Comparison of ENCODE assay signal across 7 cellular contexts in genomic region chr20:57389695-57390603, GRCh38. TPM values are rescaled to one million over a fixed set of nuclear protein-coding genes. Genes with fewer than 3 reads are reported as not detected.
A peak's percentile ranks its signal among the peaks of the same experiment; 100 is the strongest.
DNase-seq lines count a peak whose midpoint lies in the region; ATAC-seq and TF ChIP-seq lines count a peak whose summit lies in the region.

No MANE protein-coding gene starts in this region.

- no peak for TF ChIP-seq CTCF in endothelial cell (IDR thresholded peaks at IDR 0.05; ENCODE audit: unreplicated experiment)

- peak overlapping the region; percentile 87 for H4K8ac ChIP-seq in trophoblast cell (ENCODE audit: low read depth, low read length)

- peak overlapping the region; percentile 89 for H2AFZ ChIP-seq in trophoblast cell (ENCODE audit: insufficient read depth, low read length, poor library complexity)

- H3K4me1 ChIP-seq in trophoblast cell (ENCODE audit: control insufficient read depth in 1 of 2, insufficient read depth in 2 of 2, low read length in 2 of 2), result peaks cover 41 to 44% of the 10 kb centered on the region in 2 experiments

- peak overlapping the region; percentile 68 for H3K4me2 ChIP-seq in trophoblast cell (ENCODE audit: low read length)

- peaks cover 4% of the 10 kb centered on the region for H3K9me3 ChIP-seq in trophoblast cell (ENCODE audit: insufficient read depth, low read depth, low read length)

- H2BK5ac ChIP-seq in trophoblast cell (ENCODE audit: low read depth, low read length, poor library complexity), result peak overlapping the region; percentile 59

- no peaks in the 10 kb centered on the region for H3K9me3 Mint-ChIP-seq in activated CD4-positive, alpha-beta T cell treated with anti-CD3 and anti-CD28 coated beads, Interleukin-2, amount 10 ng/mL, durations not matched to agents 24 days and 14 days
- H3K9me3 Mint-ChIP-seq in endothelial cell (ENCODE audit: unreplicated experiment), result no peaks in the 10 kb centered on the region

- H4K91ac ChIP-seq in trophoblast cell (ENCODE audit: low read depth, low read length), result peak overlapping the region; percentile 97

- H3K79me2 ChIP-seq in trophoblast cell (ENCODE audit: control insufficient read depth, insufficient read depth, low read length, poor library complexity), result peaks cover 18% of the 10 kb centered on the region

- peaks cover 22 to 27% of the 10 kb centered on the region in 2 experiments for H3K36me3 ChIP-seq in trophoblast cell (ENCODE audit: control insufficient read depth in 1 of 2, insufficient read depth in 2 of 2, low read length in 2 of 2)

- peak overlapping the region; percentile 36 for H2AK5ac ChIP-seq in trophoblast cell (ENCODE audit: low read length)

- H3K4me3 Mint-ChIP-seq in activated CD4-positive, alpha-beta T cell treated with anti-CD3 and anti-CD28 coated beads, Interleukin-2, amount 10 ng/mL, durations not matched to agents 24 days and 14 days, result peak overlapping the region; percentile 88
- peak overlapping the region; percentile 86 for H3K4me3 Mint-ChIP-seq in endothelial cell (ENCODE audit: unreplicated experiment)

- peaks cover 32% of the 10 kb centered on the region for H3K36me3 Mint-ChIP-seq in activated CD4-positive, alpha-beta T cell treated with anti-CD3 and anti-CD28 coated beads, Interleukin-2, amount 10 ng/mL, durations not matched to agents 24 days and 14 days (ENCODE audit: low read depth)
- peaks cover 6% of the 10 kb centered on the region for H3K36me3 Mint-ChIP-seq in endothelial cell (ENCODE audit: low read depth, unreplicated experiment)

- H3K79me1 ChIP-seq in trophoblast cell (ENCODE audit: low read length), result peaks cover 22% of the 10 kb centered on the region

- no CpG with 5 or more reads among the region's 52 CpGs for WGBS in trophoblast cell (ENCODE audit: extremely low coverage, insufficient coverage, insufficient read length)

- peak; percentile 90 for DNase-seq in activated CD4-positive, alpha-beta T cell treated with anti-CD3 and anti-CD28 coated beads, Interleukin-2, amount 10 ng/mL, durations not matched to agents 24 days and 14 days
- DNase-seq in endothelial cell (ENCODE audit: low spot score) (no peak), trophoblast cell (no peak), AG08396 (ENCODE audit: low spot score) (no peak), RKO (ENCODE audit: low spot score) (no peak)

- peak overlapping the region; percentile 95 for H2BK120ac ChIP-seq in trophoblast cell (ENCODE audit: insufficient read depth, low read length, poor library complexity)

- intact Hi-C loops in activated CD4-positive, alpha-beta T cell treated with anti-CD3 and anti-CD28 coated beads, Interleukin-2, amount 10 ng/mL, durations not matched to agents 24 days and 14 days (cut with micrococcal nuclease), result loop anchor here (1.0 to 10.0 kb wide), 5 partner anchors 8 to 1655 kb away; partner anchors contain the start of genes PRELID3B, RAE1 and VAPB

- ATAC-seq in HG03354 (IDR thresholded peaks at IDR 0.05; ENCODE audit: poor library complexity, severe bottlenecking, unreplicated experiment), result peak; percentile 15
- no peak for ATAC-seq in GM21737 (IDR thresholded peaks at IDR 0.05; ENCODE audit: unreplicated experiment)

- peak overlapping the region; percentile 71 for H3K9ac ChIP-seq in trophoblast cell (ENCODE audit: low read length)

- no peak overlapping the region for H3K23ac ChIP-seq in trophoblast cell (ENCODE audit: low read length)

- peak overlapping the region; percentile 90 for H3K14ac ChIP-seq in trophoblast cell (ENCODE audit: low read length)

- no peak overlapping the region for H3K27ac ChIP-seq in trophoblast cell (ENCODE audit: low read depth, low read length)

- peak overlapping the region; percentile 93 for H3K18ac ChIP-seq in trophoblast cell (ENCODE audit: low read length)

- no peaks in the 10 kb centered on the region for H3K27me3 ChIP-seq in trophoblast cell (ENCODE audit: insufficient read depth, low read length)

- H4K12ac ChIP-seq in trophoblast cell (ENCODE audit: low read depth, low read length), result peak overlapping the region; percentile 83

- peak overlapping the region; percentile 83 for H3K4ac ChIP-seq in trophoblast cell (ENCODE audit: low read depth, low read length)

- H2BK12ac ChIP-seq in trophoblast cell (ENCODE audit: low read length), result peak overlapping the region; percentile 80

- no peaks in the 10 kb centered on the region for H3K27me3 Mint-ChIP-seq in activated CD4-positive, alpha-beta T cell treated with anti-CD3 and anti-CD28 coated beads, Interleukin-2, amount 10 ng/mL, durations not matched to agents 24 days and 14 days
- H3K27me3 Mint-ChIP-seq in endothelial cell (ENCODE audit: unreplicated experiment), result peaks cover 7% of the 10 kb centered on the region

- peaks cover 26% of the 10 kb centered on the region for H3K4me1 Mint-ChIP-seq in activated CD4-positive, alpha-beta T cell treated with anti-CD3 and anti-CD28 coated beads, Interleukin-2, amount 10 ng/mL, durations not matched to agents 24 days and 14 days
- H3K4me1 Mint-ChIP-seq in endothelial cell (ENCODE audit: unreplicated experiment), result peaks cover 19% of the 10 kb centered on the region

- peak overlapping the region; percentile 19 for H3K4me3 ChIP-seq in trophoblast cell (ENCODE audit: low read depth, low read length)

- peak overlapping the region; percentile 98 for H3K27ac Mint-ChIP-seq in activated CD4-positive, alpha-beta T cell treated with anti-CD3 and anti-CD28 coated beads, Interleukin-2, amount 10 ng/mL, durations not matched to agents 24 days and 14 days
- no peak overlapping the region for H3K27ac Mint-ChIP-seq in endothelial cell (ENCODE audit: unreplicated experiment)

RNA-seq across cellular contexts. Expression of gene RBM38, which starts 1.2 kb away (rescaled TPM):
- total RNA-seq in activated CD4-positive, alpha-beta T cell treated with anti-CD3 and anti-CD28 coated beads, Interleukin-2, amount 10 ng/mL, durations not matched to agents 24 days and 14 days, result 100 and 103 TPM in 2 replicates
- 23.6 TPM for total RNA-seq in endothelial cell (ENCODE audit: unreplicated experiment)
- polyA plus RNA-seq in trophoblast cell (2013), result 161 TPM in 2 replicates

RNA-seq across cellular contexts. Expression of gene RAE1, which starts 38.9 kb away (rescaled TPM):
- 58.2 and 63.4 TPM in 2 replicates for total RNA-seq in activated CD4-positive, alpha-beta T cell treated with anti-CD3 and anti-CD28 coated beads, Interleukin-2, amount 10 ng/mL, durations not matched to agents 24 days and 14 days
- total RNA-seq in endothelial cell (ENCODE audit: unreplicated experiment), result 32.1 TPM
- polyA plus RNA-seq in trophoblast cell (2013), result 18.8 and 19.7 TPM in 2 replicates
